20 cellular contexts compared by ENCODE assay signal in genomic region chr22:48880749-48881148, GRCh38.
"Had no signal": no experiment of that assay in that cellular context is flagged by ENCODE, and none has a peak within 500 bp of the region (broad histone marks: within the 10 kb centered on the region; RNA-seq: fewer than 3 reads in every experiment).

No MANE protein-coding gene starts in this region.

- H3K4me3 ChIP-seq: breast epithelium, SK-N-MC had no signal

- DNase-seq: activated CD4-positive, alpha-beta T cell treated with anti-CD3 and anti-CD28 coated beads for 4 hours; activated CD8-positive, alpha-beta memory T cell treated with anti-CD3 and anti-CD28 coated beads, Interleukin-2, amount 50 U/mL, for 4 hours; activated CD8-positive, alpha-beta T cell treated with anti-CD3 and anti-CD28 coated beads for 36 hours; activated naive CD4-positive, alpha-beta T cell; activated T-cell treated with anti-CD3 and anti-CD28 coated beads, Interleukin-2, amount 50 U/mL, for 72 hours; aorta; Karpas-422; MM.1S; NCI-H1105; NCI-H1436; NCI-H1694 treated with DMSO at 0.1 percent for 48 hours; NCI-H2029 treated with DMSO at 0.1 percent for 48 hours; NCI-H345; NCI-H510A; NCI-H526 treated with DMSO at 0.1 percent for 48 hours; NCI-H82; T-helper 1 cell had no signal

- ATAC-seq: activated CD8-positive, alpha-beta T cell treated with anti-CD3 and anti-CD28 coated beads for 36 hours; activated T-cell treated with anti-CD3 and anti-CD28 coated beads, Interleukin-2, amount 50 U/mL, for 72 hours had no signal

- H3K27ac ChIP-seq: breast epithelium, SK-N-MC, VCaP had no signal

- H3K9me3 ChIP-seq: breast epithelium had no signal

- H3K36me3 ChIP-seq: breast epithelium had no signal

- H3K4me1 ChIP-seq: breast epithelium had no signal
